In the genomic region with DNA sequence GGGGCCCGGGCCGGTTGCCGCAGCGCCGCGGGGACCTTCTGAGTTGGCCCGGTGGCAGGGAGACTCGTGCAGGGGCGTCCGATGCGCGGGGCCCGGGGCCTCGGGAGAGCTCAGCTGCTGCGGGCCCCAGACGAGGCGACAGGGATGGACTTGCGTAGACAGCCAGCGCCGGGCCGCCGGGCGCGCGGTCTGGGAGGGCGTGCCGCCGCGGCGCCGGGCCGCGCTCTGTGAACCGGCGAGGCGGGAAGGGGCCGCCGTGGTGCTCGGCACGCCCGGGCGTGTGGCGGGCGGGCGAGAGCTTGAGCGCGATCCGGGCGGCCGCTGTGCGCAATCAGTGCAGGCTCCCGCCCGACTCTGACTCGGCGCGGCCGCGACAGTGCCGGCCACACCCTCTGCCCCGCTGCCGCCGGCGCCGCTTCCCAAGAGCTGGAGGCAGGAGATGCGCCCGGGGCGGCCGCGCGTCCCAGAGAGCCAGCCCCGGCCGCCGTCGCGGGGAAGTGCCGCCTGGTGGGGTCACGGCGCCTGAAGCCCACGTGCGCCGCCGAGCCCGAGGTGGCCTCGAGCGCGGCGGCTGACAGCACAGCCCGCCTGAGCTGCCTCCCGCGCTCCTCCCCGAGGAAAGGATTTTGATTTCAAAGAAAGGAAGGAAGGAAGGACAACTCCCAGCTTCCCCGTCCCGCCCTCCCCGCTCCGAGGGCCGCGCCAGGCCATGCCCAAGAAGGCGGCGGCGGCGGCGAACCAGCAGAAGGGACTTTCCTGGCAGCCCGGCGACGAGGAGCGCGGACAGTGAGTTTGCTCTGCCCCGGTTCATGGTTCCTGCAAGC, we compare ENCODE assay signal across 8 cellular contexts. TPM values are rescaled to one million over a fixed set of nuclear protein-coding genes. Genes with fewer than 3 reads are reported as not detected.
A peak's percentile ranks its signal among the peaks of the same experiment; 100 is the strongest.
DNase-seq lines count a peak whose midpoint lies in the region; ATAC-seq, FAIRE-seq and TF ChIP-seq lines count a peak whose summit lies in the region.

No MANE protein-coding gene starts in this region.

- peak overlapping the region; percentile 95 for H3K27ac ChIP-seq in CD4-positive, alpha-beta memory T cell (ENCODE audit: low read depth, low read length)
- H3K27ac ChIP-seq in astrocyte (ENCODE audit: low read depth, low read length) (peak overlapping the region; percentile 90), hepatocyte (peak overlapping the region; percentile 99)

- no peaks in the 10 kb centered on the region for H3K9me2 ChIP-seq in hepatocyte (replicated peaks; ENCODE audit: insufficient read depth)

- 1% methylated on average over 81 of the region's 108 CpGs for WGBS in hepatocyte (ENCODE audit: low lambda C conversion rate, missing lambda C conversion rate)

- peak overlapping the region in 1 of 2 donors; percentile 91 for H3K4me3 ChIP-seq in CD4-positive, alpha-beta memory T cell (ENCODE audit: low read length in 2 of 2)
- H3K4me3 ChIP-seq in astrocyte (ENCODE audit: insufficient read depth, low read depth, low read length) (peak overlapping the region; percentile 85), hepatocyte (peak overlapping the region; percentile 85)

- H3K4me2 ChIP-seq in astrocyte (ENCODE audit: low read length) (peak overlapping the region; percentile 95), hepatocyte (peak overlapping the region; percentile 92)

- POLR2A ChIA-PET in CD4-positive, alpha-beta memory T cell (lab: Charles Lee; ENCODE audit: partially characterized antibody) = interaction anchor here (0.9 to 6.0 kb wide), 20 partner anchors 13 to 309 kb away, joined by 3 to 109 read pairs (median 6); a partner anchor contains a TSS

- TF ChIP-seq CTCF in astrocyte (IDR thresholded peaks at IDR 0.05; ENCODE audit: insufficient read depth, low read depth, low read length) (no peak), hepatocyte (IDR thresholded peaks at IDR 0.05; ENCODE audit: poor library complexity) (no peak)

- DNase-seq in CD4-positive, alpha-beta memory T cell = peak; percentile 44 to 75 (median 48)
- DNase-seq in SW480 (ENCODE audit: low spot score) = peak; percentile 58
- DNase-seq in astrocyte (ENCODE audit: low read depth) = peak; percentile 14
- peak; percentile 83 for DNase-seq in hepatocyte (ENCODE audit: low spot score)
- peak; percentile 80 for DNase-seq in sciatic nerve (ENCODE audit: low spot score)
- no peak for DNase-seq in NCI-H1436 (lab: John Stamatoyannopoulos, UW)

- CTCF ChIA-PET in CD4-positive, alpha-beta memory T cell (lab: Charles Lee; ENCODE audit: partially characterized antibody) = interaction anchor here (0.7 to 3.0 kb wide), 4 partner anchors 10 to 265 kb away, joined by 3 to 13 read pairs (median 3); no protein-coding TSS in a partner anchor

- H3K4me1 ChIP-seq in CD4-positive, alpha-beta memory T cell (ENCODE audit: insufficient read depth, low read length) = peaks cover 42% of the 10 kb centered on the region
- H3K4me1 ChIP-seq in astrocyte (ENCODE audit: insufficient read depth, low read length) = peaks cover 16% of the 10 kb centered on the region
- no peaks in the 10 kb centered on the region for H3K4me1 ChIP-seq in hepatocyte (ENCODE audit: insufficient read depth)

- peaks cover 37 to 66% (median 48%) of the 10 kb centered on the region in 4 donors for H3K4me1 Mint-ChIP-seq in CD4-positive, alpha-beta memory T cell
- H3K4me1 Mint-ChIP-seq in astrocyte (ENCODE audit: low read depth, unreplicated experiment) = peaks cover 14% of the 10 kb centered on the region

- peak overlapping the region; percentile 94 for H3K9ac ChIP-seq in astrocyte (ENCODE audit: low read length)

- intact Hi-C loops in CD4-positive, alpha-beta memory T cell (cut with micrococcal nuclease) = loop anchor here (10.0 kb wide), 1 partner anchor 293 kb away; no protein-coding TSS in a partner anchor
- intact Hi-C loops in sciatic nerve (cut with DNase I) = no loop called here

- H3K9me3 ChIP-seq in CD4-positive, alpha-beta memory T cell (ENCODE audit: control insufficient read depth in 1 of 2, low read length in 2 of 2) = no peaks in the 10 kb centered on the region
- H3K9me3 ChIP-seq in astrocyte (ENCODE audit: insufficient read depth, low read depth, low read length) = no peaks in the 10 kb centered on the region
- H3K9me3 ChIP-seq in hepatocyte (ENCODE audit: low read depth) = no peaks in the 10 kb centered on the region

- peak overlapping the region; percentile 67 to 98 (median 96) for H3K4me3 Mint-ChIP-seq in CD4-positive, alpha-beta memory T cell
- peak overlapping the region; percentile 75 for H3K4me3 Mint-ChIP-seq in astrocyte (ENCODE audit: unreplicated experiment)

- H4K20me1 ChIP-seq in astrocyte (ENCODE audit: insufficient read depth, low read length) (peaks cover 44% of the 10 kb centered on the region), hepatocyte (ENCODE audit: insufficient read depth, poor library complexity, severe bottlenecking) (peaks cover 14% of the 10 kb centered on the region)

- no peaks in the 10 kb centered on the region for H3K27me3 ChIP-seq in CD4-positive, alpha-beta memory T cell (ENCODE audit: insufficient read depth, low read length)
- no peaks in the 10 kb centered on the region for H3K27me3 ChIP-seq in astrocyte (ENCODE audit: insufficient read depth, low read length)
- H3K27me3 ChIP-seq in hepatocyte = no peaks in the 10 kb centered on the region

- no peak for FAIRE-seq in astrocyte (lab: Jason Lieb, UNC)

- H3K79me2 ChIP-seq in astrocyte (ENCODE audit: insufficient read depth, low read length) (peaks cover 59% of the 10 kb centered on the region), hepatocyte (peaks cover 43% of the 10 kb centered on the region)

- H3K36me3 Mint-ChIP-seq in CD4-positive, alpha-beta memory T cell = peaks cover 9 to 26% of the 10 kb centered on the region in 2 donors
- H3K36me3 Mint-ChIP-seq in astrocyte (ENCODE audit: low read depth, unreplicated experiment) = no peaks in the 10 kb centered on the region

- peak overlapping the region in 6 of 7 donors; percentile 80 to 99 (median 92) for H3K27ac Mint-ChIP-seq in CD4-positive, alpha-beta memory T cell
- no peak overlapping the region for H3K27ac Mint-ChIP-seq in astrocyte (ENCODE audit: unreplicated experiment)

- peak overlapping the region; percentile 54 for H2AFZ ChIP-seq in astrocyte (ENCODE audit: low read depth, low read length)
- peak overlapping the region; percentile 97 for H2AFZ ChIP-seq in hepatocyte

- peaks cover 0 to 1% of the 10 kb centered on the region in 2 donors for H3K27me3 Mint-ChIP-seq in CD4-positive, alpha-beta memory T cell
- H3K27me3 Mint-ChIP-seq in astrocyte (ENCODE audit: low read depth, unreplicated experiment) = no peaks in the 10 kb centered on the region

- peaks cover 7% of the 10 kb centered on the region for H3K36me3 ChIP-seq in CD4-positive, alpha-beta memory T cell (ENCODE audit: insufficient read depth, low read length)
- H3K36me3 ChIP-seq in astrocyte (ENCODE audit: insufficient read depth, low read length) (peaks cover 9% of the 10 kb centered on the region), hepatocyte (replicated peaks; ENCODE audit: insufficient read depth, low read depth) (no peaks in the 10 kb centered on the region)

- H3K9me3 Mint-ChIP-seq in CD4-positive, alpha-beta memory T cell = peaks cover 0 to 5% (median 0%) of the 10 kb centered on the region in 8 donors
- H3K9me3 Mint-ChIP-seq in astrocyte (ENCODE audit: unreplicated experiment) = peaks cover 2% of the 10 kb centered on the region

- peak; percentile 50 for ATAC-seq in GM19324 (IDR thresholded peaks at IDR 0.05; ENCODE audit: low FRiP score, unreplicated experiment)
- peak; percentile 43 for ATAC-seq in HG03354 (IDR thresholded peaks at IDR 0.05; ENCODE audit: poor library complexity, severe bottlenecking, unreplicated experiment)
- ATAC-seq in sciatic nerve = peak; percentile 17

RNA-seq across cellular contexts. Expression of a gene that starts 0.7 kb away (rescaled TPM):
- 10 to 100 TPM; 29.7 to 29.8 TPM for total RNA-seq in CD4-positive, alpha-beta memory T cell
- polyA plus RNA-seq in CD4-positive, alpha-beta memory T cell = 1 to 10 TPM; 2.4 to 5.2 TPM
- total RNA-seq in astrocyte (24.2 and 24.3 TPM in 2 replicates), hepatocyte (13.3 and 15.6 TPM in 2 replicates), sciatic nerve (14.0 TPM)
- 10.3 and 14.6 TPM in 2 replicates for polyA plus RNA-seq in hepatocyte

RNA-seq across cellular contexts. Expression of a gene that starts 11.8 kb away (rescaled TPM):
- 10 to 100 TPM; 43.3 to 44.6 TPM for total RNA-seq in CD4-positive, alpha-beta memory T cell
- 10 to 100 TPM; 32.2 to 35.7 TPM for polyA plus RNA-seq in CD4-positive, alpha-beta memory T cell
- total RNA-seq in astrocyte (33.1 and 34.8 TPM in 2 replicates), hepatocyte (27.1 and 27.4 TPM in 2 replicates), sciatic nerve (35.3 TPM)
- 47.6 and 52.2 TPM in 2 replicates for polyA plus RNA-seq in hepatocyte
